In genomic region chr12:42846782-42847181, GRCh38 we compare ENCODE assay signal across 2 cellular contexts.
TF ChIP-seq lines count a peak whose summit lies in the region.

No MANE protein-coding gene starts in this region.

TF ChIP-seq in IMR-90, 13 proteins besides CTCF, POLR2A, EP300 and RAD21:
- peak; percentile 57; the same call in 1 of the 2 replicates for TF ChIP-seq CEBPB (IDR thresholded peaks at IDR 0.05; ENCODE audit: low read depth, low read length)
- TF ChIP-seq MAZ (IDR thresholded peaks at IDR 0.05; ENCODE audit: borderline replicate concordance, low read depth, low read length) = no peak
- TF ChIP-seq ELK1 (IDR thresholded peaks at IDR 0.05; ENCODE audit: borderline replicate concordance, low read depth, low read length) = no peak
- no peak for TF ChIP-seq MAFK (IDR thresholded peaks at IDR 0.05; ENCODE audit: low read depth, low read length)

TF ChIP-seq in HepG2, 621 proteins besides CTCF, POLR2A, EP300 and RAD21:
- TF ChIP-seq ATAD3A (CRISPR knock-in tag; IDR thresholded peaks at IDR 0.05) = no peak
- no peak for TF ChIP-seq ZBTB37 (CRISPR knock-in tag; IDR thresholded peaks at IDR 0.05)
- no peak for TF ChIP-seq ZNF777 (CRISPR knock-in tag; IDR thresholded peaks at IDR 0.05)
- TF ChIP-seq ETS1 (CRISPR knock-in tag; IDR thresholded peaks at IDR 0.05) = no peak
- no peak for TF ChIP-seq IKZF5 (CRISPR knock-in tag; IDR thresholded peaks at IDR 0.05)
- TF ChIP-seq PHF20 (CRISPR knock-in tag; IDR thresholded peaks at IDR 0.05) = no peak
- TF ChIP-seq PHB2 (IDR thresholded peaks at IDR 0.05; ENCODE audit: partially characterized antibody) = no peak
- no peak for TF ChIP-seq ZNF431 (CRISPR knock-in tag; IDR thresholded peaks at IDR 0.05; ENCODE audit: borderline replicate concordance, low read depth)
- no peak for TF ChIP-seq THAP11 (CRISPR knock-in tag; IDR thresholded peaks at IDR 0.05)
- TF ChIP-seq ZNF407 (CRISPR knock-in tag; IDR thresholded peaks at IDR 0.05; ENCODE audit: not compliant biosample characterization) = no peak
- no peak for TF ChIP-seq ZNF530 (CRISPR knock-in tag; IDR thresholded peaks at IDR 0.05; ENCODE audit: low read depth)
- no peak for TF ChIP-seq HOXD1 (CRISPR knock-in tag; IDR thresholded peaks at IDR 0.05)
- no peak for TF ChIP-seq IRF9 (CRISPR knock-in tag; IDR thresholded peaks at IDR 0.05; ENCODE audit: borderline replicate concordance)
- no peak for TF ChIP-seq ZNF672 (CRISPR knock-in tag; IDR thresholded peaks at IDR 0.05)
- no peak for TF ChIP-seq MED8 (CRISPR knock-in tag; IDR thresholded peaks at IDR 0.05; ENCODE audit: insufficient replicate concordance)
TF ChIP-seq in HepG2: peak in this region for 0.
